Comparison of ENCODE assay signal across 24 cellular contexts in genomic region chr7:577971-578370, GRCh38.
"Had no signal": no experiment of that assay in that cellular context is flagged by ENCODE, and none has a peak within 500 bp of the region (broad histone marks: within the 10 kb centered on the region; RNA-seq: fewer than 3 reads in every experiment).

No MANE protein-coding gene starts in this region.

- DNase-seq: activated B cell treated with CpG ODN at 0.5 μM for 24 hours; activated CD4-positive, alpha-beta memory T cell treated with anti-CD3 and anti-CD28 coated beads for 36 hours; activated CD4-positive, alpha-beta T cell treated with anti-CD3 and anti-CD28 coated beads for 4 hours; activated naive CD4-positive, alpha-beta T cell; activated naive CD8-positive, alpha-beta T cell treated with anti-CD3 and anti-CD28 coated beads for 36 hours; activated T-cell treated with anti-CD3 and anti-CD28 coated beads, Interleukin-2, amount 50 U/mL, for 1 hour; amniotic stem cell; dermis blood vessel endothelial cell; effector memory CD8-positive, alpha-beta T cell; foreskin fibroblast; midbrain; naive B cell; ovary; psoas muscle; spleen; stimulated activated CD4-positive, alpha-beta T cell treated with anti-CD3 and anti-CD28 coated beads, Interleukin-4, amount 100 ng/mL, for 4 hours had no signal

- ATAC-seq: activated T-helper 17 cell treated with anti-CD3 and anti-CD28 coated beads, Interleukin-2, amount 50 U/mL, for 72 hours; effector memory CD8-positive, alpha-beta T cell; left lobe of liver; psoas muscle; sciatic nerve; stimulated activated memory B cell treated with anti-CD40 and anti-IgM and Interleukin-4, amounts not matched to agents 10 μg/mL and 1 μg/mL and 100 μg/mL, for 72 hours had no signal

- H3K4me3 ChIP-seq: hepatocyte, lung, ovary, psoas muscle, spleen, thoracic aorta, upper lobe of left lung had no signal
